18 cellular contexts compared by ENCODE assay signal in the genomic region with DNA sequence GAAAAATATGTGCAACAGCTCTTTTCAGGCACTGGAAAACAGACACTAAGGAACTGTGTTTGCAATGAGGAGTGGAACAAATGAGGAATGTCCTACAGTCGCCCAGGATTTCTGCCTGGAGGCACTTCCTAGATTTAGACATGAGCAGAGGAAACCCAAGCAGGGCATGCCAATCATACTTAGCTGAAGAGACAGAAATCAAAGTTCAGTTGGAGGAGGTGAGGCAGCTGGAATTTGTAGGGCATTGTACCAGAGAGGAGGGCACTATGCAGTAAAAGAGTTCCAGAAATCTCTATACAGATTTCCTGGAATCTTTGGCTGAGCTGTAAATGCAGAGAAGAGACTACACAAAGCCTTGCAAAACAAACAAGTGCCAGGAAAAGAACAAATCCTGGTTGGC.
DNase-seq lines count a peak whose midpoint lies in the region; TF ChIP-seq lines count a peak whose summit lies in the region.
"Had no signal": no experiment of that assay in that cellular context is flagged by ENCODE, and none has a peak within 500 bp of the region (broad histone marks: within the 10 kb centered on the region; RNA-seq: fewer than 3 reads in every experiment).

No MANE protein-coding gene starts in this region.

- TF ChIP-seq CTCF in epithelial cell of esophagus (IDR thresholded peaks at IDR 0.05; ENCODE audit: insufficient read depth, low read depth, low read length, missing control alignments): no peak
- TF ChIP-seq CTCF in liver (IDR thresholded peaks at IDR 0.05; ENCODE audit: low read depth, low read length, missing input control): no peak
- TF ChIP-seq CTCF in suprapubic skin (IDR thresholded peaks at IDR 0.05): no peak
- TF ChIP-seq CTCF in spleen (IDR thresholded peaks at IDR 0.05 in 8 of 11, conservative IDR thresholded peaks at IDR 0.05 in 3 of 11): no peak

- TF ChIP-seq RAD21 in liver (IDR thresholded peaks at IDR 0.05): peak; percentile 41 to 57

- H3K27ac ChIP-seq in liver (ENCODE audit: low read depth in 1 of 2, low read length in 2 of 2): peak overlapping the region; percentile 83 to 85
- peak overlapping the region; percentile 4 for H3K27ac ChIP-seq in suprapubic skin
- no peak overlapping the region for H3K27ac ChIP-seq in effector memory CD4-positive, alpha-beta T cell (ENCODE audit: insufficient read depth, low read length, poor library complexity, severe bottlenecking)
- no peak overlapping the region for H3K27ac ChIP-seq in spleen
- H3K27ac ChIP-seq: 22Rv1, HL-60 had no signal

- H3K9me3 ChIP-seq in liver (ENCODE audit: control insufficient read depth in 4 of 4, low read length in 3 of 4) (no peaks in the 10 kb centered on the region), suprapubic skin (no peaks in the 10 kb centered on the region), spleen (no peaks in the 10 kb centered on the region)
- no peaks in the 10 kb centered on the region for H3K9me3 ChIP-seq in effector memory CD4-positive, alpha-beta T cell (ENCODE audit: control insufficient read depth, low read length)

- H3K36me3 ChIP-seq in liver (ENCODE audit: control insufficient read depth in 4 of 4, insufficient read depth in 3 of 4, low read depth in 1 of 4, low read length in 3 of 4) (no peaks in the 10 kb centered on the region), suprapubic skin (no peaks in the 10 kb centered on the region), spleen (no peaks in the 10 kb centered on the region)
- no peaks in the 10 kb centered on the region for H3K36me3 ChIP-seq in effector memory CD4-positive, alpha-beta T cell (ENCODE audit: control insufficient read depth, insufficient read depth, low read length)

- DNase-seq in DMS53 (lab: John Stamatoyannopoulos, UW) (peak; percentile 7), DMS53 treated with DMSO at 0.1 percent for 48 hours (lab: John Stamatoyannopoulos, UW; ENCODE audit: unreplicated experiment) (no peak), epithelial cell of esophagus (ENCODE audit: low read depth) (peak; percentile 5), suprapubic skin (ENCODE audit: low spot score in 2 of 2) (no peak), spleen (no peak), activated T-cell treated with anti-CD3 and anti-CD28 coated beads for 4 hours (no peak)
- no peak for DNase-seq in effector memory CD4-positive, alpha-beta T cell
- DNase-seq: activated CD8-positive, alpha-beta T cell treated with anti-CD3 and anti-CD28 coated beads, Interleukin-2, amount 10 ng/mL, durations not matched to agents 7 days and 5 days; activated gamma-delta T cell; CD4-positive, alpha-beta T cell; GDM1; naive thymus-derived CD4-positive, alpha-beta T cell; NCI-H2081 treated with DMSO at 0.1 percent for 48 hours; SHP77 treated with DMSO at 0.1 percent for 48 hours; stimulated activated CD4-positive, alpha-beta T cell treated with anti-CD3 and anti-CD28 coated beads, Interleukin-4, amount 100 ng/mL, for 4 hours had no signal

- H3K4me1 ChIP-seq in liver (ENCODE audit: control insufficient read depth in 4 of 4, insufficient read depth in 4 of 4, low read length in 3 of 4): peaks cover 1 to 14% (median 7%) of the 10 kb centered on the region in 4 donors
- peaks cover 19% of the 10 kb centered on the region for H3K4me1 ChIP-seq in suprapubic skin
- H3K4me1 ChIP-seq in effector memory CD4-positive, alpha-beta T cell (ENCODE audit: control insufficient read depth, insufficient read depth, low read length, poor library complexity, severe bottlenecking): no peaks in the 10 kb centered on the region
- no peaks in the 10 kb centered on the region for H3K4me1 ChIP-seq in spleen

- H3K27me3 ChIP-seq in liver (ENCODE audit: control insufficient read depth in 4 of 4, insufficient read depth in 4 of 4, low read length in 3 of 4) (no peaks in the 10 kb centered on the region), suprapubic skin (no peaks in the 10 kb centered on the region), spleen (replicated peaks in 1 of 7) (no peaks in the 10 kb centered on the region)
- H3K27me3 ChIP-seq in effector memory CD4-positive, alpha-beta T cell (replicated peaks; ENCODE audit: control insufficient read depth, insufficient read depth, low read length, poor library complexity, severe bottlenecking): no peaks in the 10 kb centered on the region

- intact Hi-C loops in spleen (cut with DNase I; ENCODE audit: low total_unique reads): no loop called here

- TF ChIP-seq POLR2A in suprapubic skin (IDR thresholded peaks at IDR 0.05): no peak
- no peak for TF ChIP-seq POLR2A in spleen (IDR thresholded peaks at IDR 0.05)

- 10% methylated on average over 1 of the region's 1 CpG for WGBS in liver
- 0% methylated on average over 1 of the region's 1 CpG for WGBS in suprapubic skin
- whole genome bisulfite sequencing in spleen, 5 donors: 31 to 61% (median 43%) methylated on average over 1 of the region's 1 CpG

- TF ChIP-seq EP300 in suprapubic skin (IDR thresholded peaks at IDR 0.05): no peak

- H3K9ac ChIP-seq in liver (ENCODE audit: low read depth in 1 of 2, low read length in 2 of 2): no peak overlapping the region

- H3K4me3 ChIP-seq in epithelial cell of esophagus (ENCODE audit: low read length) (no peak overlapping the region), liver (ENCODE audit: low read depth in 1 of 3, low read length in 3 of 3) (no peak overlapping the region), suprapubic skin (no peak overlapping the region), spleen (no peak overlapping the region)
- H3K4me3 ChIP-seq in effector memory CD4-positive, alpha-beta T cell (ENCODE audit: insufficient read depth, low read depth, low read length, poor library complexity, severe bottlenecking): no peak overlapping the region

TF ChIP-seq in liver, 16 proteins besides CTCF, POLR2A, EP300 and RAD21:
- TF ChIP-seq, protein P1, sequence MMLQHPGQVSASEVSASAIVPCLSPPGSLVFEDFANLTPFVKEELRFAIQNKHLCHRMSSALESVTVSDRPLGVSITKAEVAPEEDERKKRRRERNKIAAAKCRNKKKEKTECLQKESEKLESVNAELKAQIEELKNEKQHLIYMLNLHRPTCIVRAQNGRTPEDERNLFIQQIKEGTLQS (IDR thresholded peaks at IDR 0.05): peak; percentile 54
- TF ChIP-seq NR2F2 (IDR thresholded peaks at IDR 0.05) (peak; percentile 17), EGR1 (IDR thresholded peaks at IDR 0.05; ENCODE audit: low read depth in 2 of 2) (peak; percentile 22 to 25), FOXA1 (IDR thresholded peaks at IDR 0.05) (peak; percentile 6), HNF4G (IDR thresholded peaks at IDR 0.05) (peak; percentile 71), JUND (IDR thresholded peaks at IDR 0.05) (peak; percentile 70 to 80), HNF4A (conservative IDR thresholded peaks at IDR 0.05) (peak; percentile 93), FOXA2 (IDR thresholded peaks at IDR 0.05) (peak; percentile 15), YY1 (IDR thresholded peaks at IDR 0.05) (peak; percentile 62), ZBTB33 (IDR thresholded peaks at IDR 0.05) (peak; percentile 72), MAX (IDR thresholded peaks at IDR 0.05) (peak; percentile 77), TAF1 (conservative IDR thresholded peaks at IDR 0.05) (peak; percentile 64), RXRA (IDR thresholded peaks at IDR 0.05) (peak; percentile 74 to 79), SP1 (IDR thresholded peaks at IDR 0.05) (peak; percentile 94), GABPA (IDR thresholded peaks at IDR 0.05 in 1 of 2, conservative IDR thresholded peaks at IDR 0.05 in 1 of 2) (no peak)
- TF ChIP-seq, protein P2, sequence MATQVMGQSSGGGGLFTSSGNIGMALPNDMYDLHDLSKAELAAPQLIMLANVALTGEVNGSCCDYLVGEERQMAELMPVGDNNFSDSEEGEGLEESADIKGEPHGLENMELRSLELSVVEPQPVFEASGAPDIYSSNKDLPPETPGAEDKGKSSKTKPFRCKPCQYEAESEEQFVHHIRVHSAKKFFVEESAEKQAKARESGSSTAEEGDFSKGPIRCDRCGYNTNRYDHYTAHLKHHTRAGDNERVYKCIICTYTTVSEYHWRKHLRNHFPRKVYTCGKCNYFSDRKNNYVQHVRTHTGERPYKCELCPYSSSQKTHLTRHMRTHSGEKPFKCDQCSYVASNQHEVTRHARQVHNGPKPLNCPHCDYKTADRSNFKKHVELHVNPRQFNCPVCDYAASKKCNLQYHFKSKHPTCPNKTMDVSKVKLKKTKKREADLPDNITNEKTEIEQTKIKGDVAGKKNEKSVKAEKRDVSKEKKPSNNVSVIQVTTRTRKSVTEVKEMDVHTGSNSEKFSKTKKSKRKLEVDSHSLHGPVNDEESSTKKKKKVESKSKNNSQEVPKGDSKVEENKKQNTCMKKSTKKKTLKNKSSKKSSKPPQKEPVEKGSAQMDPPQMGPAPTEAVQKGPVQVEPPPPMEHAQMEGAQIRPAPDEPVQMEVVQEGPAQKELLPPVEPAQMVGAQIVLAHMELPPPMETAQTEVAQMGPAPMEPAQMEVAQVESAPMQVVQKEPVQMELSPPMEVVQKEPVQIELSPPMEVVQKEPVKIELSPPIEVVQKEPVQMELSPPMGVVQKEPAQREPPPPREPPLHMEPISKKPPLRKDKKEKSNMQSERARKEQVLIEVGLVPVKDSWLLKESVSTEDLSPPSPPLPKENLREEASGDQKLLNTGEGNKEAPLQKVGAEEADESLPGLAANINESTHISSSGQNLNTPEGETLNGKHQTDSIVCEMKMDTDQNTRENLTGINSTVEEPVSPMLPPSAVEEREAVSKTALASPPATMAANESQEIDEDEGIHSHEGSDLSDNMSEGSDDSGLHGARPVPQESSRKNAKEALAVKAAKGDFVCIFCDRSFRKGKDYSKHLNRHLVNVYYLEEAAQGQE (IDR thresholded peaks at IDR 0.05): peak; percentile 47

Comparison
In these comparisons a context has a peak if more than half of its experiments do, and no peak if none do; other contexts are left out.
1. DNase-seq: peak in DMS53 (single experiment) and epithelial cell of esophagus (single experiment); none in DMS53 treated with DMSO at 0.1 percent for 48 hours (single experiment), suprapubic skin (0 of 2), effector memory CD4-positive, alpha-beta T cell (0 of 3), spleen (single experiment) and activated T-cell treated with anti-CD3 and anti-CD28 coated beads for 4 hours (single experiment).
2. H3K27ac ChIP-seq: peak in liver (2 of 2) and suprapubic skin (single experiment); none in effector memory CD4-positive, alpha-beta T cell (single experiment) and spleen (0 of 8).